Comparison of ENCODE assay signal across 19 cellular contexts in genomic region chr1:169474302-169474701, GRCh38. TPM values are rescaled to one million over a fixed set of nuclear protein-coding genes. Genes with fewer than 3 reads are reported as not detected.
"Had no signal": no experiment of that assay in that cellular context is flagged by ENCODE, and none has a peak within 500 bp of the region (broad histone marks: within the 10 kb centered on the region; RNA-seq: fewer than 3 reads in every experiment).

No MANE protein-coding gene starts in this region.

- H3K27me3 ChIP-seq: MG63, SJSA1 had no signal

- H3K4me3 ChIP-seq: MG63, SJSA1, SK-N-MC had no signal

- H3K9me3 ChIP-seq: MG63, SJSA1 had no signal

- H3K36me3 ChIP-seq: MG63 had no signal

- FAIRE-seq: RCC 7860 had no signal

- H3K27ac ChIP-seq: SJSA1, SK-N-MC had no signal

- DNase-seq: Karpas-422, KG1, MG63, NCI-H1092, NCI-H1436, NCI-H187, NCI-H2029, NCI-H2081 treated with DMSO at 0.1 percent for 48 hours, NCI-H226, NCI-H510A, NCI-H524 treated with DMSO at 0.1 percent for 48 hours, NCI-H774, Right ventricle myocardium superior, RPMI8226, SIG-M5 had no signal

RNA-seq across cellular contexts. Expression of gene CCDC181, which starts 47.0 kb away (rescaled TPM):
- total RNA-seq: T-helper 1 cell treated with Interleukin-12 subunit alpha and Interleukin-12 subunit beta and Interleukin-4 antibody, amounts not matched to agents 30 ng/mL and 1 ng/mL, for 36 hours had no signal
